Comparison of ENCODE assay signal across 8 cellular contexts in genomic region chr1:155052412-155053400, GRCh38. TPM values are rescaled to one million over a fixed set of nuclear protein-coding genes. Genes with fewer than 3 reads are reported as not detected.
DNase-seq lines count a peak whose midpoint lies in the region; ATAC-seq, FAIRE-seq and TF ChIP-seq lines count a peak whose summit lies in the region.

No MANE protein-coding gene starts in this region.

- TF ChIP-seq CTCF in PC-3 (conservative IDR thresholded peaks at IDR 0.05; ENCODE audit: low read depth, low read length) = peak; percentile 78
- peak; percentile 72 for TF ChIP-seq CTCF in bronchial epithelial cell (IDR thresholded peaks at IDR 0.05; ENCODE audit: insufficient read depth, low read length, severe bottlenecking)
- no peak for TF ChIP-seq CTCF in type B pancreatic cell (conservative IDR thresholded peaks at IDR 0.05)

- peaks cover 4% of the 10 kb centered on the region for H3K36me3 Mint-ChIP-seq in activated naive CD4-positive, alpha-beta T cell treated with anti-CD3 and anti-CD28 coated beads for 36 hours (ENCODE audit: low read depth)
- no peaks in the 10 kb centered on the region for H3K36me3 Mint-ChIP-seq in type B pancreatic cell

- FAIRE-seq in bronchial epithelial cell (lab: Jason Lieb, UNC) = no peak

- peaks cover 35% of the 10 kb centered on the region for H3K79me2 ChIP-seq in PC-3 (ENCODE audit: low read length)

- H3K4me1 Mint-ChIP-seq in activated naive CD4-positive, alpha-beta T cell treated with anti-CD3 and anti-CD28 coated beads for 36 hours (ENCODE audit: low read depth) = peaks cover 23% of the 10 kb centered on the region
- peaks cover 23% of the 10 kb centered on the region for H3K4me1 Mint-ChIP-seq in type B pancreatic cell (ENCODE audit: unreplicated experiment)

- H3K4me1 ChIP-seq in PC-3 (ENCODE audit: insufficient read depth, low read length) = peaks cover 33% of the 10 kb centered on the region

- peak; percentile 30 for ATAC-seq in PC-3

- peaks cover 3% of the 10 kb centered on the region; the same call in 1 of the 2 replicates for H4K20me1 ChIP-seq in PC-3 (ENCODE audit: low read length)

- DNase-seq in activated naive CD4-positive, alpha-beta T cell treated with anti-CD3 and anti-CD28 coated beads for 36 hours = peak; percentile 37
- DNase-seq in activated naive CD4-positive, alpha-beta T cell treated with anti-CD3 and anti-CD28 coated beads, Interleukin-2, amount 50 U/mL, for 16 hours = no peak
- DNase-seq in PC-3 (peak; percentile 51), bronchial epithelial cell (ENCODE audit: low read depth) (peak; percentile 42), lung microvascular endothelial cell (ENCODE audit: low read depth in 2 of 2) (peak; percentile 39 to 71), type B pancreatic cell (ENCODE audit: extremely low spot score, unreplicated experiment) (no peak), NCI-H1694 treated with DMSO at 0.1 percent for 48 hours (lab: John Stamatoyannopoulos, UW) (no peak), HuH-7 (ENCODE audit: low spot score) (no peak)

- H3K36me3 ChIP-seq in PC-3 (ENCODE audit: low read depth, low read length) (peaks cover 39% of the 10 kb centered on the region), bronchial epithelial cell (ENCODE audit: control insufficient read depth, insufficient read depth, low read length) (peaks cover 38% of the 10 kb centered on the region)

- H3K4me3 ChIP-seq in PC-3 (ENCODE audit: low read length) (peak overlapping the region; percentile 95), bronchial epithelial cell (ENCODE audit: low read depth, low read length) (peak overlapping the region; percentile 88)

- H3K4me2 ChIP-seq in PC-3 (ENCODE audit: low read length) = peak overlapping the region; percentile 99

- H3K27me3 ChIP-seq in PC-3 (ENCODE audit: low read length) (no peaks in the 10 kb centered on the region), bronchial epithelial cell (ENCODE audit: control insufficient read depth, insufficient read depth, low read length) (no peaks in the 10 kb centered on the region)

- no TSS peak for BruUV-seq in PC-3 (replicated peaks; lab: Mats Ljungman, UMichigan)

- no peak overlapping the region for H3K27ac Mint-ChIP-seq in activated naive CD4-positive, alpha-beta T cell treated with anti-CD3 and anti-CD28 coated beads for 36 hours
- peak overlapping the region; percentile 21 for H3K27ac Mint-ChIP-seq in type B pancreatic cell

- intact Hi-C loops in activated naive CD4-positive, alpha-beta T cell treated with anti-CD3 and anti-CD28 coated beads for 36 hours (cut with micrococcal nuclease) = no loop called here
- intact Hi-C loops in PC-3 (cut with micrococcal nuclease) = loop anchor here (5.0 kb wide), 1 partner anchor 35 kb away; no protein-coding TSS in a partner anchor

- no peaks in the 10 kb centered on the region for H3K9me2 ChIP-seq in PC-3 (replicated peaks; ENCODE audit: low read length)

- peak overlapping the region; percentile 67 for H3K27ac ChIP-seq in PC-3 (ENCODE audit: low read length)

- peak overlapping the region; percentile 83 for H3K4me3 Mint-ChIP-seq in activated naive CD4-positive, alpha-beta T cell treated with anti-CD3 and anti-CD28 coated beads for 36 hours
- H3K4me3 Mint-ChIP-seq in type B pancreatic cell = peak overlapping the region; percentile 82

- peak overlapping the region; percentile 87 for H3K9ac ChIP-seq in PC-3 (ENCODE audit: low read length)

- peaks cover 8% of the 10 kb centered on the region for H3F3A ChIP-seq in PC-3 (ENCODE audit: low read length, unreplicated experiment)

- no peaks in the 10 kb centered on the region for H3K9me3 ChIP-seq in PC-3 (ENCODE audit: low read length)

- POLR2A ChIA-PET in PC-3 (lab: Charles Lee; ENCODE audit: unreplicated experiment) = interaction anchor here (0.6 to 0.7 kb wide), 2 partner anchors 25 to 33 kb away, joined by 12 to 27 read pairs; no protein-coding TSS in a partner anchor

- no peaks in the 10 kb centered on the region for H3K27me3 Mint-ChIP-seq in activated naive CD4-positive, alpha-beta T cell treated with anti-CD3 and anti-CD28 coated beads for 36 hours (ENCODE audit: low read depth)
- H3K27me3 Mint-ChIP-seq in type B pancreatic cell = no peaks in the 10 kb centered on the region

- peak overlapping the region; percentile 28; the same call in 1 of the 2 replicates for H2AFZ ChIP-seq in PC-3 (ENCODE audit: low read length)

- CTCF ChIA-PET in activated naive CD4-positive, alpha-beta T cell treated with anti-CD3 and anti-CD28 coated beads for 36 hours (lab: Charles Lee) = interaction anchor here (0.9 to 11.4 kb wide), 12 partner anchors 8 to 443 kb away, joined by 3 to 197 read pairs (median 3); partner anchors contain the start of genes EFNA4, KRTCAP2 and SHC1
- CTCF ChIA-PET in PC-3 (lab: Charles Lee) = interaction anchor here (0.5 to 3.4 kb wide), 7 partner anchors 9 to 293 kb away, joined by 3 to 41 read pairs (median 4); no protein-coding TSS in a partner anchor

- H3K9me3 Mint-ChIP-seq in activated naive CD4-positive, alpha-beta T cell treated with anti-CD3 and anti-CD28 coated beads for 36 hours = no peaks in the 10 kb centered on the region
- no peaks in the 10 kb centered on the region for H3K9me3 Mint-ChIP-seq in type B pancreatic cell

RNA-seq across cellular contexts. Expression of gene ADAM15, which starts 1.6 kb away (rescaled TPM):
- total RNA-seq in activated naive CD4-positive, alpha-beta T cell treated with anti-CD3 and anti-CD28 coated beads for 36 hours = 10 to 100 TPM; 53.8 to 55.8 TPM
- total RNA-seq in PC-3 (2014; rRNA removed) = 334 and 384 TPM in 2 replicates
- 181 and 322 TPM in 2 replicates for total RNA-seq in bronchial epithelial cell
- total RNA-seq in lung microvascular endothelial cell = 82.5 and 197 TPM in 2 replicates
- 61.9 and 69.0 TPM in 2 replicates for total RNA-seq in type B pancreatic cell (ENCODE audit: low replicate concordance)

RNA-seq across cellular contexts. Expression of gene EFNA4, which starts 10.8 kb away (rescaled TPM):
- 1 to 10 TPM; 3.3 to 4.5 TPM for total RNA-seq in activated naive CD4-positive, alpha-beta T cell treated with anti-CD3 and anti-CD28 coated beads for 36 hours
- total RNA-seq in PC-3 (2014; rRNA removed) (36.7 and 37.4 TPM in 2 replicates), bronchial epithelial cell (8.7 and 12.9 TPM in 2 replicates), lung microvascular endothelial cell (13.5 and 15.1 TPM in 2 replicates), type B pancreatic cell (ENCODE audit: low replicate concordance) (21.2 and 22.1 TPM in 2 replicates)

RNA-seq across cellular contexts. Expression of gene DCST1, which starts 19.1 kb away (rescaled TPM):
- total RNA-seq in activated naive CD4-positive, alpha-beta T cell treated with anti-CD3 and anti-CD28 coated beads for 36 hours = not detected
- not detected in 2 replicates for total RNA-seq in PC-3 (2014; rRNA removed)
- total RNA-seq in bronchial epithelial cell = not detected in 2 replicates
- not detected in 2 replicates for total RNA-seq in lung microvascular endothelial cell
- total RNA-seq in type B pancreatic cell (ENCODE audit: low replicate concordance) = not detected in 2 replicates

RNA-seq across cellular contexts. Expression of gene DCST2, which starts 19.1 kb away (rescaled TPM):
- total RNA-seq in activated naive CD4-positive, alpha-beta T cell treated with anti-CD3 and anti-CD28 coated beads for 36 hours = 1 to 10 TPM; 1.1 to 1.5 TPM
- 0.18 and 3.0 TPM in 2 replicates for total RNA-seq in PC-3 (2014; rRNA removed)
- under 0.01 and 0.13 TPM in 2 replicates for total RNA-seq in bronchial epithelial cell
- total RNA-seq in lung microvascular endothelial cell = 0.20 TPM in 1 of 2 replicates, not detected in the other
- 1.6 and 2.4 TPM in 2 replicates for total RNA-seq in type B pancreatic cell (ENCODE audit: low replicate concordance)

RNA-seq across cellular contexts. Expression of gene EFNA3, which starts 25.9 kb away (rescaled TPM):
- total RNA-seq in activated naive CD4-positive, alpha-beta T cell treated with anti-CD3 and anti-CD28 coated beads for 36 hours = 1 to 10 TPM; 1.3 to 2.5 TPM
- total RNA-seq in PC-3 (2014; rRNA removed) (16.2 and 23.5 TPM in 2 replicates), bronchial epithelial cell (3.7 and 11.9 TPM in 2 replicates), lung microvascular endothelial cell (0.79 and 1.3 TPM in 2 replicates), type B pancreatic cell (ENCODE audit: low replicate concordance) (3.4 and 4.7 TPM in 2 replicates)

Comparison
In these comparisons a context has a peak if more than half of its experiments do, and no peak if none do; other contexts are left out.
1. DNase-seq: peak in activated naive CD4-positive, alpha-beta T cell treated with anti-CD3 and anti-CD28 coated beads for 36 hours (single experiment), PC-3 (single experiment), bronchial epithelial cell (single experiment) and lung microvascular endothelial cell (2 of 2); none in activated naive CD4-positive, alpha-beta T cell treated with anti-CD3 and anti-CD28 coated beads, Interleukin-2, amount 50 U/mL, for 16 hours (single experiment), type B pancreatic cell (single experiment), NCI-H1694 treated with DMSO at 0.1 percent for 48 hours (single experiment) and HuH-7 (single experiment).